8 cellular contexts compared by ENCODE assay signal in genomic region chr1:64965239-64966157, GRCh38. TPM values are rescaled to one million over a fixed set of nuclear protein-coding genes. Genes with fewer than 3 reads are reported as not detected.
DNase-seq lines count a peak whose midpoint lies in the region; ATAC-seq and TF ChIP-seq lines count a peak whose summit lies in the region.

No MANE protein-coding gene starts in this region.

- TF ChIP-seq EP300 in suprapubic skin (IDR thresholded peaks at IDR 0.05): no peak

- in situ Hi-C loops in Panc1 (cut with HindIII; ENCODE audit: low pct_unique_long_range_greater_than_20kb, low sequenced_read_pairs): no loop called here

- ATAC-seq in GM18868 (IDR thresholded peaks at IDR 0.05; ENCODE audit: unreplicated experiment): peak; percentile 44
- ATAC-seq in HG03103 (IDR thresholded peaks at IDR 0.05; ENCODE audit: low read depth, unreplicated experiment): peak; percentile 46
- peak; percentile 65 for ATAC-seq in Panc1

- intact Hi-C loops in Panc1 (cut with micrococcal nuclease; ENCODE audit: unreplicated experiment): loop anchor here (5.0 kb wide), 1 partner anchor 68 kb away; no protein-coding TSS in a partner anchor

- no peaks in the 10 kb centered on the region for H3K9me3 ChIP-seq in Panc1 (ENCODE audit: control insufficient read depth, insufficient read depth, low read depth, low read length)
- no peaks in the 10 kb centered on the region for H3K9me3 ChIP-seq in neuron (ENCODE audit: low read length)
- H3K9me3 ChIP-seq in suprapubic skin: no peaks in the 10 kb centered on the region

- H3K27me3 ChIP-seq in ACC112 (ENCODE audit: insufficient read depth, low read length) (no peaks in the 10 kb centered on the region), Panc1 (ENCODE audit: control insufficient read depth, insufficient read depth, low read length) (no peaks in the 10 kb centered on the region), neuron (ENCODE audit: insufficient read depth, low read length) (no peaks in the 10 kb centered on the region), suprapubic skin (no peaks in the 10 kb centered on the region)

- TF ChIP-seq POLR2A in suprapubic skin (IDR thresholded peaks at IDR 0.05): no peak

- H3K4me1 ChIP-seq in ACC112 (ENCODE audit: control insufficient read depth, insufficient read depth, low read length, unreplicated experiment): peaks cover 12% of the 10 kb centered on the region
- peaks cover 45% of the 10 kb centered on the region for H3K4me1 ChIP-seq in Panc1 (ENCODE audit: control insufficient read depth, insufficient read depth, low read length)
- H3K4me1 ChIP-seq in neuron (ENCODE audit: insufficient read depth, low read length): peaks cover 16% of the 10 kb centered on the region
- H3K4me1 ChIP-seq in suprapubic skin: peaks cover 44% of the 10 kb centered on the region

- no peak for DNase-seq in Panc1 (ENCODE audit: low read depth, low spot score)
- DNase-seq in activated T-helper 9 cell treated with anti-CD3 and anti-CD28 coated beads, Interleukin-2, amount 50 U/mL, for 16 hours (ENCODE audit: low read depth): peak; percentile 64
- DNase-seq in fibroblast of the aortic adventitia (ENCODE audit: low read depth): peak; percentile 52
- peak; percentile 84 to 88 for DNase-seq in suprapubic skin (ENCODE audit: low spot score in 2 of 2)

- CTCF ChIA-PET in Panc1 (lab: Charles Lee): no interaction called here

- no TSS peak for BruUV-seq in Panc1 (replicated peaks; lab: Mats Ljungman, UMichigan)

- 1% methylated on average over 29 of the region's 55 CpGs for whole genome bisulfite sequencing in suprapubic skin

- H2AFZ ChIP-seq in ACC112 (ENCODE audit: low read length, unreplicated experiment): peak overlapping the region; percentile 84
- peak overlapping the region; percentile 77 for H2AFZ ChIP-seq in neuron (ENCODE audit: low read depth, low read length)

- H3K4me3 ChIP-seq in ACC112 (ENCODE audit: low read depth, low read length) (peak overlapping the region; percentile 100), Panc1 (ENCODE audit: low read depth in 2 of 2, low read length in 2 of 2) (peak overlapping the region; percentile 88 to 94), fibroblast of the aortic adventitia (ENCODE audit: low read depth, low read length) (peak overlapping the region; percentile 92), neuron (ENCODE audit: low read length) (peak overlapping the region; percentile 79), suprapubic skin (peak overlapping the region; percentile 87)

- H3K27ac ChIP-seq in ACC112 (ENCODE audit: low read depth, low read length) (peak overlapping the region; percentile 75), Panc1 (ENCODE audit: low read length) (peak overlapping the region; percentile 86), suprapubic skin (peak overlapping the region; percentile 97)

- H3K36me3 ChIP-seq in ACC112 (ENCODE audit: insufficient read depth, low read length): 0 out of 2 replicates have a peak, but pooled peaks cover 4% of the 10 kb centered on the region
- no peaks in the 10 kb centered on the region for H3K36me3 ChIP-seq in Panc1 (ENCODE audit: control insufficient read depth, insufficient read depth, low read length)
- no peaks in the 10 kb centered on the region for H3K36me3 ChIP-seq in neuron (ENCODE audit: insufficient read depth, low read length)
- no peaks in the 10 kb centered on the region for H3K36me3 ChIP-seq in suprapubic skin

- peaks cover 57% of the 10 kb centered on the region for H3K79me2 ChIP-seq in ACC112 (ENCODE audit: control insufficient read depth, insufficient read depth, low read length, unreplicated experiment)

- TF ChIP-seq CTCF in Panc1 (IDR thresholded peaks at IDR 0.05) (no peak), fibroblast of the aortic adventitia (IDR thresholded peaks at IDR 0.05; ENCODE audit: insufficient read depth, low read length) (no peak), suprapubic skin (IDR thresholded peaks at IDR 0.05) (no peak)

- POLR2A ChIA-PET in Panc1 (lab: Charles Lee): interaction anchor here (0.7 kb wide), 1 partner anchor 43 kb away, joined by 3 read pairs; no protein-coding TSS in a partner anchor

RNA-seq across cellular contexts. Expression of gene JAK1, which starts 0.9 kb away (rescaled TPM):
- 138 TPM for total RNA-seq in Panc1 (2021; ENCODE audit: unreplicated experiment)
- 67.5 TPM for polyA plus RNA-seq in Panc1 (2012; ENCODE audit: insufficient read length)
- 159 and 255 TPM in 2 replicates for total RNA-seq in fibroblast of the aortic adventitia (ENCODE audit: low replicate concordance)
- total RNA-seq in suprapubic skin: 100 to 1,000 TPM in 3 of 4 donors, 10 to 100 TPM in 1; 99.0 to 169 (median 127) TPM
